1 cellular context compared by ENCODE assay signal in genomic region chr19:41296323-41296935, GRCh38.
TF ChIP-seq lines count a peak whose summit lies in the region.

No MANE protein-coding gene starts in this region.

TF ChIP-seq in SK-N-SH treated with all-trans-retinoic acid at 6 μM for 48 hours, 23 proteins besides CTCF, POLR2A, EP300 and RAD21 (continued from another document):
- TF ChIP-seq CSRNP3 (CRISPR knock-in tag; IDR thresholded peaks at IDR 0.05) (no peak), SNAI2 (CRISPR knock-in tag; IDR thresholded peaks at IDR 0.05) (no peak), GLIS3 (CRISPR knock-in tag; IDR thresholded peaks at IDR 0.05) (no peak), TCF4 (CRISPR knock-in tag; IDR thresholded peaks at IDR 0.05; ENCODE audit: borderline replicate concordance) (no peak), CREB5 (CRISPR knock-in tag; IDR thresholded peaks at IDR 0.05; ENCODE audit: low read depth) (no peak), BACH2 (CRISPR knock-in tag; IDR thresholded peaks at IDR 0.05; ENCODE audit: borderline replicate concordance) (no peak), OSR1 (CRISPR knock-in tag; IDR thresholded peaks at IDR 0.05) (no peak), PATZ1 (CRISPR knock-in tag; IDR thresholded peaks at IDR 0.05; ENCODE audit: borderline replicate concordance) (no peak), PPARA (CRISPR knock-in tag; IDR thresholded peaks at IDR 0.05; ENCODE audit: borderline replicate concordance) (no peak), RARB (CRISPR knock-in tag; IDR thresholded peaks at IDR 0.05) (no peak), POU6F1 (CRISPR knock-in tag; IDR thresholded peaks at IDR 0.05; ENCODE audit: borderline replicate concordance, low read depth) (no peak)
TF ChIP-seq in SK-N-SH treated with all-trans-retinoic acid at 6 μM for 48 hours: peak in this region for 0.
